In the genomic region with DNA sequence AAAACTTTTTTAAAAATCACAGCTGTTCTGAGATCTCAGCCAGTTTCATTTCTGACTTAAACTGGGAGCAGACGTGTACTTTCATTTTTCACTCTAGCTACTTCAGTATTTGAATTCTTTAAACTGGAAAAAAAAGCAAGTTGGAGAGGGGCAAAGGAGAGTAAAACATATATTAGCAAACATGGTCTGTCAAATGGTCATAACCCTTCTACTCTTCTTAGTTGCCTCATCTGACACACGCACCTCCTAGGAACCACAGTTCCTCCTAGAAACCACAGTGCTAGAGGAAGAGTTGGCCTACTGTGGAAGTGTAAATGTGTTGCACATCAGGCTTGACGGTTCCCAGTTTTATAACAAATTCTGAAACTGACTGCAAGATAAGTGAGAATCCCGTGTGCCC, we compare ENCODE assay signal across 11 cellular contexts. TPM values are rescaled to one million over a fixed set of nuclear protein-coding genes. Genes with fewer than 3 reads are reported as not detected.
DNase-seq lines count a peak whose midpoint lies in the region; ATAC-seq and TF ChIP-seq lines count a peak whose summit lies in the region.
"Had no signal": no experiment of that assay in that cellular context is flagged by ENCODE, and none has a peak within 500 bp of the region (broad histone marks: within the 10 kb centered on the region; RNA-seq: fewer than 3 reads in every experiment).

No MANE protein-coding gene starts in this region.

- no peaks in the 10 kb centered on the region for H3K9me3 ChIP-seq in CD4-positive, alpha-beta T cell (ENCODE audit: control insufficient read depth, low read length)
- H3K9me3 ChIP-seq in MG63, result no peaks in the 10 kb centered on the region

- no peak overlapping the region for H3K4me3 Mint-ChIP-seq in CD4-positive, alpha-beta T cell
- H3K4me3 Mint-ChIP-seq: activated naive CD4-positive, alpha-beta T cell treated with anti-CD3 and anti-CD28 coated beads, Interleukin-2, amount 50 U/mL, for 24 hours had no signal

- H3K4me3 ChIP-seq in MG63, result no peak overlapping the region

- ATAC-seq in CD4-positive, alpha-beta T cell (ENCODE audit: poor library complexity), result no peak
- peak; percentile 66 for ATAC-seq in GM19328 (IDR thresholded peaks at IDR 0.05; ENCODE audit: unreplicated experiment)
- peak; percentile 60 for ATAC-seq in HG03045 (IDR thresholded peaks at IDR 0.05; ENCODE audit: unreplicated experiment)

- peak overlapping the region; percentile 50 for H3K27ac Mint-ChIP-seq in CD4-positive, alpha-beta T cell
- H3K27ac Mint-ChIP-seq: activated naive CD4-positive, alpha-beta T cell treated with anti-CD3 and anti-CD28 coated beads, Interleukin-2, amount 50 U/mL, for 24 hours had no signal

- CTCF ChIA-PET in CD4-positive, alpha-beta T cell (lab: Charles Lee), result no interaction called here

- H3K27me3 Mint-ChIP-seq in CD4-positive, alpha-beta T cell, result no peaks in the 10 kb centered on the region
- H3K27me3 Mint-ChIP-seq: activated naive CD4-positive, alpha-beta T cell treated with anti-CD3 and anti-CD28 coated beads, Interleukin-2, amount 50 U/mL, for 24 hours had no signal

- peaks cover 95% of the 10 kb centered on the region for H3K36me3 Mint-ChIP-seq in CD4-positive, alpha-beta T cell (ENCODE audit: low read depth)

- POLR2A ChIA-PET in CD4-positive, alpha-beta T cell (lab: Charles Lee), result no interaction called here

- intact Hi-C loops in CD4-positive, alpha-beta T cell (cut with DNase I, micrococcal nuclease), result no loop called here

- no peak for DNase-seq in CD4-positive, alpha-beta T cell
- peak; percentile 48 for DNase-seq in SIG-M5 (lab: John Stamatoyannopoulos, UW)
- no peak for DNase-seq in inferior parietal cortex (ENCODE audit: extremely low spot score)
- DNase-seq in NCI-H510A (lab: John Stamatoyannopoulos, UW), result no peak
- DNase-seq in MG63, result no peak
- no peak for DNase-seq in NCI-H1694 (lab: John Stamatoyannopoulos, UW)
- DNase-seq: Calu3, SHP77 treated with DMSO at 0.1 percent for 48 hours had no signal

- H3K27me3 ChIP-seq in CD4-positive, alpha-beta T cell (ENCODE audit: control insufficient read depth, insufficient read depth, low read length), result no peaks in the 10 kb centered on the region
- no peaks in the 10 kb centered on the region for H3K27me3 ChIP-seq in MG63

- no peaks in the 10 kb centered on the region for H3K9me3 Mint-ChIP-seq in CD4-positive, alpha-beta T cell
- H3K9me3 Mint-ChIP-seq: activated naive CD4-positive, alpha-beta T cell treated with anti-CD3 and anti-CD28 coated beads, Interleukin-2, amount 50 U/mL, for 24 hours had no signal

- H3K4me1 Mint-ChIP-seq in CD4-positive, alpha-beta T cell (ENCODE audit: low read depth), result peaks cover 38% of the 10 kb centered on the region

- no peak overlapping the region for H3K27ac ChIP-seq in CD4-positive, alpha-beta T cell (ENCODE audit: low read depth, low read length)

- H3K36me3 ChIP-seq in MG63, result peaks cover 62% of the 10 kb centered on the region

- TF ChIP-seq CTCF in CD4-positive, alpha-beta T cell (IDR thresholded peaks at IDR 0.05), result no peak

RNA-seq across cellular contexts. Expression of a gene that starts 47.2 kb away (rescaled TPM):
- total RNA-seq in CD4-positive, alpha-beta T cell, result 10 to 100 TPM; 37.2 to 38.2 TPM
- total RNA-seq in MG63 (2014; rRNA removed; shearing (Covaris generic); ENCODE audit: low replicate concordance), result 106 and 137 TPM in 2 replicates

RNA-seq across cellular contexts. Expression of a gene that starts 58.0 kb away (rescaled TPM):
- total RNA-seq in CD4-positive, alpha-beta T cell, result 1 to 10 TPM; 4.7 to 6.4 TPM
- total RNA-seq in MG63 (2014; rRNA removed; shearing (Covaris generic); ENCODE audit: low replicate concordance), result 0.05 and 3.1 TPM in 2 replicates
